In the genomic region with DNA sequence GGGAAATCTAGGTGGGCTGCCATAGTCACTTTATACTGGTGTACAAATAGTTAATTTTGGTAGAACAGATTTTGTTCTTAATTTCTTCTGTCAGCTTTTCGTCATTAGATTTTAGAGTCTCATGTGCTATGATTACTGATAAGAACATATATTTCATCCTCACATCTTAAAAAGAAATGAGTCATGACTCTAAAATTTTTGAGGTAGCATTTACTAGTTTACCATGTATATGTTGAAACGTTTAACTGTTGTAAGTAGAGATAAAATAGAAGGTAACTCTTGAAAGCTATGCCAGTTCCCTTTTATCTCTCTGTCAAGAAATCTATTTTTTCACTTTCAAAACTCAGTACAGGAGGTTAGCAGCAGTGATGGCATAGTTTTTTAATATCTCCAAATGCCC, we compare ENCODE assay signal across 17 cellular contexts. TPM values are rescaled to one million over a fixed set of nuclear protein-coding genes. Genes with fewer than 3 reads are reported as not detected.
DNase-seq lines count a peak whose midpoint lies in the region; ATAC-seq, FAIRE-seq and TF ChIP-seq lines count a peak whose summit lies in the region.
"Had no signal": no experiment of that assay in that cellular context is flagged by ENCODE, and none has a peak within 500 bp of the region (broad histone marks: within the 10 kb centered on the region; RNA-seq: fewer than 3 reads in every experiment).

No MANE protein-coding gene starts in this region.

- no peak overlapping the region for H3K4me3 Mint-ChIP-seq in CD4-positive, alpha-beta T cell
- no peak overlapping the region for H3K4me3 Mint-ChIP-seq in T-helper 17 cell
- H3K4me3 Mint-ChIP-seq: CD8-positive, alpha-beta T cell had no signal

- H3K27me3 Mint-ChIP-seq in CD4-positive, alpha-beta T cell, result no peaks in the 10 kb centered on the region
- H3K27me3 Mint-ChIP-seq in T-helper 17 cell, result no peaks in the 10 kb centered on the region

- H3K27ac ChIP-seq in CD4-positive, alpha-beta T cell (ENCODE audit: low read depth, low read length), result no peak overlapping the region
- no peak overlapping the region for H3K27ac ChIP-seq in tibial nerve
- H3K27ac ChIP-seq: A549, C4-2B, HL-60 had no signal

- no peak overlapping the region for H3K4me3 ChIP-seq in tibial nerve
- H3K4me3 ChIP-seq: A549, HAP-1 had no signal

- peaks cover 0 to 60% (median 0%) of the 10 kb centered on the region in 3 donors for H3K36me3 ChIP-seq in tibial nerve
- H3K36me3 ChIP-seq: BE2C had no signal

- CTCF ChIA-PET in CD4-positive, alpha-beta T cell (lab: Charles Lee), result no interaction called here

- intact Hi-C loops in CD4-positive, alpha-beta T cell (cut with DNase I, micrococcal nuclease), result no loop called here

- peaks cover 79% of the 10 kb centered on the region for H3K36me3 Mint-ChIP-seq in CD4-positive, alpha-beta T cell (ENCODE audit: low read depth)
- peaks cover 3% of the 10 kb centered on the region for H3K36me3 Mint-ChIP-seq in T-helper 17 cell (ENCODE audit: low read depth)

- WGBS in tibial nerve, 2 donors, result 75 to 82% methylated on average over 2 of the region's 2 CpGs

- TF ChIP-seq CTCF in CD4-positive, alpha-beta T cell (IDR thresholded peaks at IDR 0.05), result no peak
- no peak for TF ChIP-seq CTCF in D721Med (IDR thresholded peaks at IDR 0.05; ENCODE audit: insufficient read depth, missing control alignments)
- no peak for TF ChIP-seq CTCF in tibial nerve (IDR thresholded peaks at IDR 0.05)

- no peak for TF ChIP-seq EP300 in tibial nerve (IDR thresholded peaks at IDR 0.05)

- no peaks in the 10 kb centered on the region for H3K27me3 ChIP-seq in CD4-positive, alpha-beta T cell (ENCODE audit: control insufficient read depth, insufficient read depth, low read length)
- H3K27me3 ChIP-seq in tibial nerve, result no peaks in the 10 kb centered on the region
- H3K27me3 ChIP-seq: BE2C had no signal

- no peak for ATAC-seq in CD4-positive, alpha-beta T cell (ENCODE audit: poor library complexity)
- no peak for ATAC-seq in T-helper 17 cell
- no peak for ATAC-seq in GM19395 (IDR thresholded peaks at IDR 0.05; ENCODE audit: unreplicated experiment)
- ATAC-seq: A549; CD8-positive, alpha-beta T cell had no signal

- H3K4me1 ChIP-seq in tibial nerve, result no peaks in the 10 kb centered on the region
- H3K4me1 ChIP-seq: A549, BE2C, HAP-1 had no signal

- no peak for TF ChIP-seq POLR2A in tibial nerve (IDR thresholded peaks at IDR 0.05)

- peaks cover 19% of the 10 kb centered on the region for H3K4me1 Mint-ChIP-seq in CD4-positive, alpha-beta T cell (ENCODE audit: low read depth)
- peaks cover 22% of the 10 kb centered on the region for H3K4me1 Mint-ChIP-seq in T-helper 17 cell

- peaks cover 3% of the 10 kb centered on the region for H3K9me3 ChIP-seq in CD4-positive, alpha-beta T cell (ENCODE audit: control insufficient read depth, low read length)
- H3K9me3 ChIP-seq in T-helper 17 cell (ENCODE audit: control insufficient read depth, low read length, poor library complexity, severe bottlenecking) (no peaks in the 10 kb centered on the region), tibial nerve (peaks cover 0 to 9% (median 1%) of the 10 kb centered on the region in 4 donors)
- H3K9me3 ChIP-seq: HAP-1 had no signal

- H3K27ac Mint-ChIP-seq in CD4-positive, alpha-beta T cell, result peak overlapping the region; percentile 57
- H3K27ac Mint-ChIP-seq in T-helper 17 cell, result peak overlapping the region; percentile 94

- POLR2A ChIA-PET in CD4-positive, alpha-beta T cell (lab: Charles Lee), result no interaction called here

- H3K9me3 Mint-ChIP-seq in CD4-positive, alpha-beta T cell, result no peaks in the 10 kb centered on the region

- DNase-seq in CD4-positive, alpha-beta T cell, result no peak
- DNase-seq in D721Med (ENCODE audit: insufficient read length, low spot score) (no peak), T-helper 17 cell (no peak), iris pigment epithelial cell (ENCODE audit: low read depth) (peak; percentile 4), tibial nerve (ENCODE audit: low spot score in 2 of 2) (no peak)
- DNase-seq: BE2C; CD8-positive, alpha-beta T cell; COR-L47; DND-41; GDM1; IMR-90 had no signal

- FAIRE-seq in D721Med (lab: Jason Lieb, UNC), result peak; percentile 46
- FAIRE-seq: A549, H1 had no signal

RNA-seq across cellular contexts. Expression of a gene that starts 53.4 kb away (rescaled TPM):
- total RNA-seq in CD4-positive, alpha-beta T cell, result 10 to 100 TPM; 29.4 to 30.4 TPM
- total RNA-seq in T-helper 17 cell (10 to 100 TPM; 24.8 to 32.1 TPM), tibial nerve (10 to 100 TPM; 19.2 to 64.9 (median 34.6) TPM)

RNA-seq across cellular contexts. Expression of a gene that starts 56.3 kb away (rescaled TPM):
- 1 to 10 TPM; 1.7 TPM for total RNA-seq in CD4-positive, alpha-beta T cell
- total RNA-seq in T-helper 17 cell, result 1 to 10 TPM; 4.0 to 5.3 TPM
- 10 to 100 TPM; 10.4 to 18.8 (median 12.3) TPM for total RNA-seq in tibial nerve

RNA-seq across cellular contexts. Expression of a gene that starts 56.5 kb away (rescaled TPM):
- 1 to 10 TPM; 3.8 to 4.7 TPM for total RNA-seq in CD4-positive, alpha-beta T cell
- 1 to 10 TPM; 4.7 to 7.1 TPM for total RNA-seq in T-helper 17 cell
- 1 to 10 TPM; 4.2 to 8.1 (median 5.1) TPM for total RNA-seq in tibial nerve
